Comparison of ENCODE assay signal across 8 cellular contexts in the genomic region with DNA sequence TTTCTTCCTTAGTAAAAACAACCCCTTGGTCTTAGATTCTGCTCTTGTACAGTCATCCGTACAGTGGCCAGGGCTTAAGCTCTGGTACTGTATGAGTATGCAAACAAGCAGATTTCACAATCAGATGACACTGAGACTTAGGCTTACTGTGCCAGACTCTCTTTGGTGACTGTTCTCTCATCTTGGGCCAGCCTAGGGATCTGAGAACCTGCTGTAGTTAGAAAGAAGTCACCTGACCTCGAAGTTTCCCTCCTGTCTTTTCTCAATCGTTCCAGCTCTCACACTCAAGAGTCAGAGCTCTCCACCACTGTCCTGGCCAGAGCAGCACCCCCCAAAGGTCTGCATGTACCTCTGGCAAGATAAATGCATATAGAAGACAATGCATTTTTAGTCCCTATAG.
DNase-seq lines count a peak whose midpoint lies in the region; ATAC-seq, FAIRE-seq and TF ChIP-seq lines count a peak whose summit lies in the region.

No MANE protein-coding gene starts in this region.

- TF ChIP-seq POLR2A in K562 (conservative IDR thresholded peaks at IDR 0.05): no peak

- H3K27ac ChIP-seq in K562 (ENCODE audit: extremely low read depth, low read depth, low read length): no peak overlapping the region

- peak; percentile 65 for FAIRE-seq in K562 (lab: Jason Lieb, UNC)

- H3K27me3 ChIP-seq in K562 (ENCODE audit: control insufficient read depth in 2 of 2, insufficient read depth in 2 of 2, low read length in 2 of 2): no peaks in the 10 kb centered on the region

- H3K4me1 ChIP-seq in K562 (replicated peaks in 1 of 2; ENCODE audit: control insufficient read depth in 2 of 2, insufficient read depth in 2 of 2, low read length in 2 of 2): peaks cover 5 to 84% of the 10 kb centered on the region in 2 experiments; a peak in 4 of 5 replicates

- no peak for TF ChIP-seq RAD21 in K562 (CRISPR knock-in tag; conservative IDR thresholded peaks at IDR 0.05 in 1 of 2, IDR thresholded peaks at IDR 0.05 in 1 of 2)

- no peak for TF ChIP-seq CTCF in K562 (IDR thresholded peaks at IDR 0.05 in 2 of 3, conservative IDR thresholded peaks at IDR 0.05 in 1 of 3; ENCODE audit: insufficient read depth in 2 of 3, low read depth in 1 of 3, low read length in 3 of 3)

- no peaks in the 10 kb centered on the region for H3K9me1 ChIP-seq in K562 (ENCODE audit: control insufficient read depth, insufficient read depth, low read length)

- H2AFZ ChIP-seq in K562 (ENCODE audit: low read depth, low read length): no peak overlapping the region

- DNase-seq in K562 (ENCODE audit: extremely low read depth in 1 of 4, low spot score in 3 of 4): peak in 2 of 4 experiments; percentile 46 to 62
- DNase-seq in medulla oblongata (ENCODE audit: extremely low spot score): peak; percentile 74
- DNase-seq in G401 (ENCODE audit: low spot score): no peak
- no peak for DNase-seq in cerebellum (ENCODE audit: low spot score)
- DNase-seq in SHP77 (lab: John Stamatoyannopoulos, UW): no peak

- H3K79me2 ChIP-seq in K562 (ENCODE audit: control insufficient read depth, insufficient read depth, low read length): peaks cover 100% of the 10 kb centered on the region

- POLR2A ChIA-PET in K562 (lab: Yijun Ruan, JAX): interaction anchor here (0.8 to 1.4 kb wide), 2 partner anchors 13 to 42 kb away, joined by 3 to 4 read pairs; no protein-coding TSS in a partner anchor

- no peak overlapping the region for H3K4me3 ChIP-seq in K562

- intact Hi-C loops in K562 (cut with micrococcal nuclease): loop anchor here (5.0 kb wide), 1 partner anchor 126 kb away; no protein-coding TSS in a partner anchor

- H3K4me2 ChIP-seq in K562 (ENCODE audit: insufficient read depth, low read length): no peak overlapping the region

- CTCF ChIA-PET in K562 (lab: Yijun Ruan, JAX; ENCODE audit: low intra/inter-chr PET ratio): no interaction called here

- H3K9ac ChIP-seq in K562 (ENCODE audit: insufficient read depth in 1 of 2, low read depth in 2 of 2, low read length in 2 of 2): no peak overlapping the region

- H4K20me1 ChIP-seq in K562 (replicated peaks; ENCODE audit: control insufficient read depth, insufficient read depth, low read length): peaks cover 34% of the 10 kb centered on the region

- peaks cover 74% of the 10 kb centered on the region for H3K36me3 ChIP-seq in K562 (ENCODE audit: control insufficient read depth, insufficient read depth, low read length)

- in situ Hi-C loops in K562 (cut with MboI) (no loop called here), G401 (cut with HindIII; ENCODE audit: low sequenced_read_pairs) (no loop called here)

- no peak for TF ChIP-seq EP300 in K562 (IDR thresholded peaks at IDR 0.05; ENCODE audit: low read length)

- WGBS in K562 (ENCODE audit: insufficient coverage, low coverage, missing lambda C conversion rate): 16% methylated on average over 3 of the region's 3 CpGs

- ATAC-seq in GM18870 (IDR thresholded peaks at IDR 0.05; ENCODE audit: unreplicated experiment) (peak; percentile 75), HG03469 (IDR thresholded peaks at IDR 0.05; ENCODE audit: unreplicated experiment) (peak; percentile 52), K562 (peak; percentile 69), HG03378 (IDR thresholded peaks at IDR 0.05; ENCODE audit: unreplicated experiment) (no peak)

- H3K9me3 ChIP-seq in K562 (replicated peaks; ENCODE audit: control insufficient read depth, insufficient read depth, low read depth, low read length): no peaks in the 10 kb centered on the region

- no TSS peak for BruUV-seq in K562 (replicated peaks; lab: Mats Ljungman, UMichigan)

TF ChIP-seq in K562, 482 proteins besides CTCF, POLR2A, EP300 and RAD21 (continues in another document):
- TF ChIP-seq GABPA (tag; conservative IDR thresholded peaks at IDR 0.05; ENCODE audit: low read depth) (no peak), NFE2 (IDR thresholded peaks at IDR 0.05; ENCODE audit: low read depth) (0 out of 2 replicates have a peak, but pooled peaks have one; percentile 41), NCOA4 (IDR thresholded peaks at IDR 0.05; ENCODE audit: partially characterized antibody) (no peak), SP2 (IDR thresholded peaks at IDR 0.05; ENCODE audit: extremely low read depth, low read depth, low read length, poor library complexity, severe bottlenecking) (no peak), HOMEZ (CRISPR knock-in tag; IDR thresholded peaks at IDR 0.05) (no peak), ZNF561 (CRISPR knock-in tag; conservative IDR thresholded peaks at IDR 0.05) (no peak), ZNF785 (CRISPR knock-in tag; IDR thresholded peaks at IDR 0.05) (no peak), MCM3 (IDR thresholded peaks at IDR 0.05) (no peak), HDAC1 (IDR thresholded peaks at IDR 0.05) (no peak), ETV1 (tag; conservative IDR thresholded peaks at IDR 0.05; ENCODE audit: low read depth) (no peak), E2F6 (IDR thresholded peaks at IDR 0.05; ENCODE audit: borderline replicate concordance in 1 of 2, extremely low read depth in 1 of 2, insufficient read depth in 1 of 2, insufficient read length in 1 of 2, low read depth in 1 of 2, low read length in 1 of 2, poor library complexity in 1 of 2, severe bottlenecking in 1 of 2) (no peak), KDM2B (CRISPR knock-in tag; IDR thresholded peaks at IDR 0.05) (no peak), MCM2 (IDR thresholded peaks at IDR 0.05; ENCODE audit: low read depth) (no peak), ILF3 (IDR thresholded peaks at IDR 0.05; ENCODE audit: borderline replicate concordance) (no peak), RNF2 (IDR thresholded peaks at IDR 0.05) (no peak), MAFF (IDR thresholded peaks at IDR 0.05; ENCODE audit: low read length) (no peak), TGIF2 (CRISPR knock-in tag; IDR thresholded peaks at IDR 0.05) (no peak), MAZ (CRISPR knock-in tag; conservative IDR thresholded peaks at IDR 0.05 in 1 of 2, IDR thresholded peaks at IDR 0.05 in 1 of 2) (0 out of 4 replicates have a peak, but pooled peaks of 1 of the 2 experiments have one; percentile 33), ZNF830 (CRISPR knock-in tag; IDR thresholded peaks at IDR 0.05) (no peak), NFATC3 (IDR thresholded peaks at IDR 0.05) (no peak), ZFP30 (CRISPR knock-in tag; IDR thresholded peaks at IDR 0.05; ENCODE audit: borderline replicate concordance) (no peak), RB1 (IDR thresholded peaks at IDR 0.05; ENCODE audit: low read depth) (0 out of 2 replicates have a peak, but pooled peaks have one; percentile 10), DPF2 (IDR thresholded peaks at IDR 0.05) (no peak), CEBPG (CRISPR knock-in tag; IDR thresholded peaks at IDR 0.05) (peak; percentile 82), CEBPG (tag; conservative IDR thresholded peaks at IDR 0.05 in 1 of 2, IDR thresholded peaks at IDR 0.05 in 1 of 2) (peak; percentile 87 to 90), JUND (IDR thresholded peaks at IDR 0.05; ENCODE audit: borderline replicate concordance, low read depth, low read length) (peak; percentile 39; the same call in 1 of the 2 replicates), JUND (tag; IDR thresholded peaks at IDR 0.05; ENCODE audit: borderline replicate concordance, low read depth, low read length) (0 out of 3 replicates have a peak, but pooled peaks have one; percentile 10), ZNF41 (CRISPR knock-in tag; conservative IDR thresholded peaks at IDR 0.05) (peak; percentile 79), CEBPB (tag; IDR thresholded peaks at IDR 0.05) (peak; percentile 94), ZKSCAN3 (CRISPR knock-in tag; IDR thresholded peaks at IDR 0.05) (no peak), TRIM24 (IDR thresholded peaks at IDR 0.05) (peak in 1 of 2 experiments; percentile 16; a peak in 1 of 4 replicates)
- TF ChIP-seq, protein P1, sequence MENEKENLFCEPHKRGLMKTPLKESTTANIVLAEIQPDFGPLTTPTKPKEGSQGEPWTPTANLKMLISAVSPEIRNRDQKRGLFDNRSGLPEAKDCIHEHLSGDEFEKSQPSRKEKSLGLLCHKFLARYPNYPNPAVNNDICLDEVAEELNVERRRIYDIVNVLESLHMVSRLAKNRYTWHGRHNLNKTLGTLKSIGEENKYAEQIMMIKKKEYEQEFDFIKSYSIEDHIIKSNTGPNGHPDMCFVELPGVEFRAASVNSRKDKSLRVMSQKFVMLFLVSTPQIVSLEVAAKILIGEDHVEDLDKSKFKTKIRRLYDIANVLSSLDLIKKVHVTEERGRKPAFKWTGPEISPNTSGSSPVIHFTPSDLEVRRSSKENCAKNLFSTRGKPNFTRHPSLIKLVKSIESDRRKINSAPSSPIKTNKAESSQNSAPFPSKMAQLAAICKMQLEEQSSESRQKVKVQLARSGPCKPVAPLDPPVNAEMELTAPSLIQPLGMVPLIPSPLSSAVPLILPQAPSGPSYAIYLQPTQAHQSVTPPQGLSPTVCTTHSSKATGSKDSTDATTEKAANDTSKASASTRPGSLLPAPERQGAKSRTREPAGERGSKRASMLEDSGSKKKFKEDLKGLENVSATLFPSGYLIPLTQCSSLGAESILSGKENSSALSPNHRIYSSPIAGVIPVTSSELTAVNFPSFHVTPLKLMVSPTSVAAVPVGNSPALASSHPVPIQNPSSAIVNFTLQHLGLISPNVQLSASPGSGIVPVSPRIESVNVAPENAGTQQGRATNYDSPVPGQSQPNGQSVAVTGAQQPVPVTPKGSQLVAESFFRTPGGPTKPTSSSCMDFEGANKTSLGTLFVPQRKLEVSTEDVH (IDR thresholded peaks at IDR 0.05; ENCODE audit: low read depth, partially characterized antibody): no peak
